ENCODE assay signal across 35 cellular contexts in genomic region chr6:68650142-68650541, GRCh38. TPM values are rescaled to one million over a fixed set of nuclear protein-coding genes. Genes with fewer than 3 reads are reported as not detected.
"Had no signal": no experiment of that assay in that cellular context is flagged by ENCODE, and none has a peak within 500 bp of the region (broad histone marks: within the 10 kb centered on the region; RNA-seq: fewer than 3 reads in every experiment).

No MANE protein-coding gene starts in this region.

- H3K27me3 ChIP-seq: SJCRH30 had no signal

- ATAC-seq: Panc1, Right ventricle myocardium inferior had no signal

- DNase-seq: Karpas-422, MM.1S, MV-4-11, NCI-H1092, NCI-H1105, NCI-H1436, NCI-H146, NCI-H1694, NCI-H187, NCI-H1930, NCI-H2029 treated with DMSO at 0.1 percent for 48 hours, NCI-H2081 treated with DMSO at 0.1 percent for 48 hours, NCI-H2107, NCI-H2171, NCI-H226, NCI-H510A, NCI-H524, NCI-H526, NCI-H748 treated with DMSO at 0.1 percent for 48 hours, NCI-H82, PC-9, SHP77, SIG-M5, SK-N-SH, SW 1271 had no signal

- H3K9me3 ChIP-seq: SJCRH30, SK-N-SH had no signal

- H3K9ac ChIP-seq: KMS-11, SK-N-SH had no signal

- H3K36me3 ChIP-seq: SJCRH30 had no signal

- H2AFZ ChIP-seq: PC-9 had no signal

- H3K4me2 ChIP-seq: PC-9, SK-N-SH had no signal

- FAIRE-seq: RCC 7860 had no signal

- H3K4me3 ChIP-seq: PC-9, SJCRH30 had no signal

- H3K27ac ChIP-seq: KMS-11, PC-9, RWPE1 had no signal

RNA-seq across cellular contexts. Expression of gene ADGRB3, which starts 15.1 kb away (rescaled TPM):
- total RNA-seq: LHCN-M2, MCF 10A, OCI-LY7, PC-9, RPMI7951 had no signal
